Comparison of ENCODE assay signal across 1 cellular context in genomic region chr19:7868326-7868670, GRCh38.
TF ChIP-seq lines count a peak whose summit lies in the region.

No MANE protein-coding gene starts in this region.

TF ChIP-seq in K562, 482 proteins besides CTCF, POLR2A, EP300 and RAD21 (continues in another document):
- no peak for TF ChIP-seq FOXJ3 (CRISPR knock-in tag; IDR thresholded peaks at IDR 0.05)
- TF ChIP-seq E2F6 (IDR thresholded peaks at IDR 0.05; ENCODE audit: borderline replicate concordance in 1 of 2, extremely low read depth in 1 of 2, insufficient read depth in 1 of 2, insufficient read length in 1 of 2, low read depth in 1 of 2, low read length in 1 of 2, poor library complexity in 1 of 2, severe bottlenecking in 1 of 2) = peak in 1 of 2 experiments; percentile 74
- peak in 1 of 2 experiments; percentile 55; a peak in 1 of 4 replicates for TF ChIP-seq HDAC1 (IDR thresholded peaks at IDR 0.05)
- no peak for TF ChIP-seq TGIF2 (CRISPR knock-in tag; IDR thresholded peaks at IDR 0.05)
- no peak for TF ChIP-seq ZNF699 (CRISPR knock-in tag; IDR thresholded peaks at IDR 0.05; ENCODE audit: insufficient replicate concordance)
- TF ChIP-seq PHF8 (IDR thresholded peaks at IDR 0.05; ENCODE audit: borderline replicate concordance, low read length) = no peak
- peak; percentile 72 for TF ChIP-seq CBFA2T3 (IDR thresholded peaks at IDR 0.05)
- TF ChIP-seq YY1 (IDR thresholded peaks at IDR 0.05; ENCODE audit: borderline replicate concordance in 1 of 3, control insufficient read depth in 1 of 3, extremely low read depth in 1 of 3, insufficient read depth in 3 of 3, insufficient read length in 1 of 3, insufficient replicate concordance in 2 of 3, low read depth in 1 of 3, low read length in 2 of 3) = peak in 1 of 3 experiments; percentile 37
- TF ChIP-seq SMC3 (conservative IDR thresholded peaks at IDR 0.05; ENCODE audit: insufficient read depth, low read depth, low read length) = 0 out of 2 replicates have a peak, but pooled peaks have one; percentile 4
- no peak for TF ChIP-seq CHD4 (IDR thresholded peaks at IDR 0.05; ENCODE audit: insufficient read depth, insufficient replicate concordance, low read depth, low read length, poor library complexity, severe bottlenecking)
- TF ChIP-seq TAL1 (IDR thresholded peaks at IDR 0.05) = peak; percentile 19; the same call in 1 of the 2 replicates
- TF ChIP-seq TFAP4 (CRISPR knock-in tag; IDR thresholded peaks at IDR 0.05; ENCODE audit: borderline replicate concordance) = peak; percentile 77
- TF ChIP-seq CHD1 (IDR thresholded peaks at IDR 0.05; ENCODE audit: low read length) = no peak
- TF ChIP-seq ZNF75A (CRISPR knock-in tag; IDR thresholded peaks at IDR 0.05) = no peak
- TF ChIP-seq ARID4B (CRISPR knock-in tag; IDR thresholded peaks at IDR 0.05) = no peak
- TF ChIP-seq KLF10 (CRISPR knock-in tag; IDR thresholded peaks at IDR 0.05) = no peak
- no peak for TF ChIP-seq MTA2 (IDR thresholded peaks at IDR 0.05; ENCODE audit: low read depth)
- TF ChIP-seq ZNF316 (IDR thresholded peaks at IDR 0.05) = no peak
- TF ChIP-seq TEAD1 (CRISPR knock-in tag; IDR thresholded peaks at IDR 0.05) = peak in 1 of 2 experiments; percentile 70; a peak in 1 of 4 replicates
- TF ChIP-seq THAP7 (CRISPR knock-in tag; IDR thresholded peaks at IDR 0.05) = no peak
- TF ChIP-seq ZNF224 (CRISPR knock-in tag; IDR thresholded peaks at IDR 0.05) = no peak
- TF ChIP-seq HDAC3 (IDR thresholded peaks at IDR 0.05; ENCODE audit: borderline replicate concordance, partially characterized antibody) = no peak
- no peak for TF ChIP-seq HDAC8 (tag; IDR thresholded peaks at IDR 0.05)
- 0 out of 2 replicates have a peak, but pooled peaks have one; percentile 55 for TF ChIP-seq NKRF (IDR thresholded peaks at IDR 0.05; ENCODE audit: borderline replicate concordance)
- no peak for TF ChIP-seq KDM4B (IDR thresholded peaks at IDR 0.05; ENCODE audit: borderline replicate concordance in 2 of 2, low read depth in 1 of 2)
- TF ChIP-seq PTRF (tag; IDR thresholded peaks at IDR 0.05) = no peak
- TF ChIP-seq BHLHE40 (IDR thresholded peaks at IDR 0.05; ENCODE audit: low read length) = 0 out of 2 replicates have a peak, but pooled peaks have one; percentile 11
- 0 out of 2 replicates have a peak, but pooled peaks have one; percentile 10 for TF ChIP-seq CBX1 (IDR thresholded peaks at IDR 0.05; ENCODE audit: low read depth)
- TF ChIP-seq CBFA2T2 (conservative IDR thresholded peaks at IDR 0.05) = peak; percentile 49
- no peak for TF ChIP-seq ZNF707 (CRISPR knock-in tag; conservative IDR thresholded peaks at IDR 0.05)
- no peak for TF ChIP-seq HMG20A (CRISPR knock-in tag; conservative IDR thresholded peaks at IDR 0.05)
- no peak for TF ChIP-seq ZFX (CRISPR knock-in tag; IDR thresholded peaks at IDR 0.05)
- TF ChIP-seq SLC30A9 (CRISPR knock-in tag; IDR thresholded peaks at IDR 0.05) = no peak
- TF ChIP-seq SNAPC5 (CRISPR knock-in tag; IDR thresholded peaks at IDR 0.05) = no peak
- no peak for TF ChIP-seq CREB3 (tag; conservative IDR thresholded peaks at IDR 0.05; ENCODE audit: low read depth)
- TF ChIP-seq ZEB2 (IDR thresholded peaks at IDR 0.05) = 0 out of 2 replicates have a peak, but pooled peaks have one; percentile 24
- peak; percentile 7; the same call in 1 of the 2 replicates for TF ChIP-seq L3MBTL2 (IDR thresholded peaks at IDR 0.05)
- peak; percentile 68 for TF ChIP-seq TCF3 (CRISPR knock-in tag; IDR thresholded peaks at IDR 0.05)
- TF ChIP-seq ZBTB7A (IDR thresholded peaks at IDR 0.05; ENCODE audit: borderline replicate concordance, control insufficient read depth, low read depth, low read length) = peak; percentile 86; the same call in 1 of the 2 replicates
- peak in 1 of 2 experiments; percentile 51; a peak in 1 of 3 replicates for TF ChIP-seq CBX3 (IDR thresholded peaks at IDR 0.05; ENCODE audit: borderline replicate concordance in 1 of 2, low read length in 2 of 2)
- TF ChIP-seq RB1 (IDR thresholded peaks at IDR 0.05; ENCODE audit: low read depth) = 0 out of 2 replicates have a peak, but pooled peaks have one; percentile 49
- TF ChIP-seq SMARCE1 (IDR thresholded peaks at IDR 0.05) = 0 out of 2 replicates have a peak, but pooled peaks have one; percentile 30
- TF ChIP-seq MNT (conservative IDR thresholded peaks at IDR 0.05) = peak in 1 of 2 experiments; percentile 73; a peak in 2 of 4 replicates
- TF ChIP-seq DPF2 (IDR thresholded peaks at IDR 0.05) = no peak; the same call in 1 of the 2 replicates
- peak; percentile 25; the same call in 1 of the 2 replicates for TF ChIP-seq ZNF384 (IDR thresholded peaks at IDR 0.05; ENCODE audit: low read depth, low read length)
- peak; percentile 25; the same call in 1 of the 2 replicates for TF ChIP-seq BCOR (IDR thresholded peaks at IDR 0.05)
- 0 out of 2 replicates have a peak, but pooled peaks have one; percentile 10 for TF ChIP-seq JUND (IDR thresholded peaks at IDR 0.05; ENCODE audit: borderline replicate concordance, low read depth, low read length)
- peak; percentile 8; the same call in 1 of the 3 replicates for TF ChIP-seq JUND (tag; IDR thresholded peaks at IDR 0.05; ENCODE audit: borderline replicate concordance, low read depth, low read length)
- TF ChIP-seq TEAD4 (IDR thresholded peaks at IDR 0.05; ENCODE audit: low read length) = peak; percentile 28; the same call in 1 of the 2 replicates
- TF ChIP-seq TEAD4 (CRISPR knock-in tag; IDR thresholded peaks at IDR 0.05; ENCODE audit: borderline replicate concordance) = no peak
- TF ChIP-seq YBX1 (IDR thresholded peaks at IDR 0.05) = no peak
- TF ChIP-seq PPARD (CRISPR knock-in tag; IDR thresholded peaks at IDR 0.05) = no peak
- TF ChIP-seq ZNF609 (CRISPR knock-in tag; IDR thresholded peaks at IDR 0.05; ENCODE audit: borderline replicate concordance) = no peak
- 0 out of 2 replicates have a peak, but pooled peaks have one; percentile 18 for TF ChIP-seq MBD2 (IDR thresholded peaks at IDR 0.05; ENCODE audit: borderline replicate concordance, low read depth)
